ENCODE assay signal across 9 cellular contexts in the genomic region with DNA sequence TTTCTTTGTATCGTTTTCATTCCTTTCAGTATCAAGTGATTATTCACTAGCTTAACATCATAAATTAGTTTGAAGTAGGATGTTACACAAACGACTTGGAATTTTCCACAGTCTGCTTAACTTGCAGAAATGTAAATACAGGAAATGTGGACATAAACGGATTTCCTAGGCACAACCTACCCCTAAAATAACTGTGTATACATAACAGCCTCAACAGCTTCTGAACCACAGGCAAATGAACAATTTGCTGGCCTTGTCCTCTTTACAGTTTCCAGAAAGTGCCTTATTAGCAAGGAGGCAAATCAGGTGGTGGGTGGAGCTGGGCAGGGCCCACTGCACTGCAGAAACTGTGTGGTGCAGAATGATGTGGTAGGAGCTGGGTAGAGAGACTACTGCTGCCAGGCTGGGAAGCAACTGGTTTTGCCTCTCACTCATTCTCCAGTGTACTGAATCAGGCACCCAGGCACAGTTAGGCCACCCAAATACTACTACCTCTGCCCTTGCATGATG. TPM values are rescaled to one million over a fixed set of nuclear protein-coding genes. Genes with fewer than 3 reads are reported as not detected.
DNase-seq lines count a peak whose midpoint lies in the region; ATAC-seq and TF ChIP-seq lines count a peak whose summit lies in the region.
"Had no signal": no experiment of that assay in that cellular context is flagged by ENCODE, and none has a peak within 500 bp of the region (broad histone marks: within the 10 kb centered on the region; RNA-seq: fewer than 3 reads in every experiment).

No MANE protein-coding gene starts in this region.

- no peaks in the 10 kb centered on the region for H3K9me3 ChIP-seq in MM.1S (replicated peaks; ENCODE audit: insufficient read depth, low read length)
- no peaks in the 10 kb centered on the region for H3K9me3 ChIP-seq in prostate gland
- no peaks in the 10 kb centered on the region for H3K9me3 ChIP-seq in naive thymus-derived CD4-positive, alpha-beta T cell (ENCODE audit: control insufficient read depth in 2 of 3, low read length in 3 of 3)

- ATAC-seq in naive thymus-derived CD4-positive, alpha-beta T cell: no peak

- peaks cover 0 to 4% (median 0%) of the 10 kb centered on the region in 5 donors for H3K36me3 Mint-ChIP-seq in naive thymus-derived CD4-positive, alpha-beta T cell

- H3K9me2 ChIP-seq in MM.1S (replicated peaks; ENCODE audit: insufficient read depth, low read length): 0 out of 2 replicates have a peak, but pooled peaks cover 3% of the 10 kb centered on the region

- H2AFZ ChIP-seq in MM.1S (ENCODE audit: low read length): no peak overlapping the region

- H3K27me3 Mint-ChIP-seq in naive thymus-derived CD4-positive, alpha-beta T cell: no peaks in the 10 kb centered on the region

- CTCF ChIA-PET in naive thymus-derived CD4-positive, alpha-beta T cell (lab: Charles Lee): no interaction called here

- H3K27ac ChIP-seq in MM.1S (ENCODE audit: low read length) (no peak overlapping the region; the same call in 1 of the 2 replicates), prostate gland (peak overlapping the region; percentile 51)
- no peak overlapping the region for H3K27ac ChIP-seq in naive thymus-derived CD4-positive, alpha-beta T cell (ENCODE audit: low read depth, low read length)

- H3K4me3 ChIP-seq in GM12864 (ENCODE audit: low read depth, low read length) (no peak overlapping the region), MM.1S (ENCODE audit: low read length) (no peak overlapping the region), choroid plexus epithelial cell (ENCODE audit: low read depth, low read length) (no peak overlapping the region), prostate gland (no peak overlapping the region), H7 (ENCODE audit: insufficient read depth, low read depth, low read length) (no peak overlapping the region)
- H3K4me3 ChIP-seq in naive thymus-derived CD4-positive, alpha-beta T cell (ENCODE audit: low read length): no peak overlapping the region
- H3K4me3 ChIP-seq: skin epidermis had no signal

- no peak overlapping the region for H3K9ac ChIP-seq in MM.1S (ENCODE audit: low read length)

- H3K27me3 ChIP-seq in MM.1S (replicated peaks; ENCODE audit: insufficient read depth, low read length) (no peaks in the 10 kb centered on the region), prostate gland (replicated peaks; ENCODE audit: insufficient read depth) (no peaks in the 10 kb centered on the region), H7 (ENCODE audit: control insufficient read depth, insufficient read depth, low read length) (no peaks in the 10 kb centered on the region)
- H3K27me3 ChIP-seq in naive thymus-derived CD4-positive, alpha-beta T cell (ENCODE audit: control insufficient read depth in 2 of 2, insufficient read depth in 2 of 2, low read length in 2 of 2): no peaks in the 10 kb centered on the region

- no peaks in the 10 kb centered on the region for H3K79me2 ChIP-seq in MM.1S (ENCODE audit: low read length)

- TF ChIP-seq POLR2A in prostate gland (IDR thresholded peaks at IDR 0.05): no peak

- no peaks in the 10 kb centered on the region for H3F3A ChIP-seq in MM.1S (ENCODE audit: insufficient read depth, low read length)

- H3K9me3 Mint-ChIP-seq in naive thymus-derived CD4-positive, alpha-beta T cell: peaks cover 0 to 1% (median 0%) of the 10 kb centered on the region in 11 donors

- 3% methylated on average over 3 of the region's 3 CpGs for WGBS in prostate gland

- no peaks in the 10 kb centered on the region for H3K36me3 ChIP-seq in MM.1S (replicated peaks; ENCODE audit: insufficient read depth, low read length)
- no peaks in the 10 kb centered on the region for H3K36me3 ChIP-seq in prostate gland
- no peaks in the 10 kb centered on the region for H3K36me3 ChIP-seq in naive thymus-derived CD4-positive, alpha-beta T cell (ENCODE audit: control insufficient read depth in 2 of 3, insufficient read depth in 3 of 3, low read length in 3 of 3)
- H3K36me3 ChIP-seq in H7 (replicated peaks; ENCODE audit: control insufficient read depth, insufficient read depth, low read length): no peaks in the 10 kb centered on the region

- H3K4me2 ChIP-seq in MM.1S (ENCODE audit: low read depth, low read length): peak overlapping the region; percentile 38; the same call in 1 of the 2 replicates

- H3K4me1 ChIP-seq in MM.1S (ENCODE audit: low read length) (peaks cover 4% of the 10 kb centered on the region; the same call in 1 of the 2 replicates), prostate gland (replicated peaks) (peaks cover 5% of the 10 kb centered on the region)
- H3K4me1 ChIP-seq in naive thymus-derived CD4-positive, alpha-beta T cell (ENCODE audit: control insufficient read depth in 2 of 2, insufficient read depth in 2 of 2, low read length in 2 of 2): no peaks in the 10 kb centered on the region

- H4K20me1 ChIP-seq in MM.1S (ENCODE audit: insufficient read depth, low read length): no peaks in the 10 kb centered on the region

- no peak for TF ChIP-seq CTCF in GM12864 (IDR thresholded peaks at IDR 0.05; ENCODE audit: low read depth, low read length, missing control alignments)
- no peak for TF ChIP-seq CTCF in MM.1S (IDR thresholded peaks at IDR 0.05; ENCODE audit: low read length)
- TF ChIP-seq CTCF in choroid plexus epithelial cell (conservative IDR thresholded peaks at IDR 0.05; ENCODE audit: low read depth, low read length): no peak
- TF ChIP-seq CTCF in prostate gland (IDR thresholded peaks at IDR 0.05): no peak

- H3K27ac Mint-ChIP-seq in naive thymus-derived CD4-positive, alpha-beta T cell: no peak overlapping the region

- POLR2A ChIA-PET in naive thymus-derived CD4-positive, alpha-beta T cell (lab: Charles Lee): no interaction called here

- intact Hi-C loops in prostate gland (cut with DNase I): no loop called here
- intact Hi-C loops in naive thymus-derived CD4-positive, alpha-beta T cell (cut with micrococcal nuclease): no loop called here

- H3K4me3 Mint-ChIP-seq in naive thymus-derived CD4-positive, alpha-beta T cell: no peak overlapping the region

- DNase-seq in GM12864 (ENCODE audit: low read depth) (peak; percentile 64), H4 (ENCODE audit: low spot score) (peak; percentile 82), MM.1S (peak; percentile 25), choroid plexus epithelial cell (ENCODE audit: low read depth) (peak; percentile 79), prostate gland (ENCODE audit: low spot score) (peak; percentile 19), H7 (no peak)
- no peak for DNase-seq in naive thymus-derived CD4-positive, alpha-beta T cell
- no peak for DNase-seq in activated CD4-positive, alpha-beta T cell treated with anti-CD3 and anti-CD28 coated beads, Interleukin-2, amount 50 U/mL, for 48 hours

- H3K4me1 Mint-ChIP-seq in naive thymus-derived CD4-positive, alpha-beta T cell: peaks cover 0 to 5% (median 0%) of the 10 kb centered on the region in 7 donors

RNA-seq across cellular contexts. Expression of gene DRAM1, which starts 14.1 kb away (rescaled TPM):
- 16.9 and 29.0 TPM in 2 replicates for total RNA-seq in H4 (2014; rRNA removed; shearing (Covaris generic))
- total RNA-seq in prostate gland: 10 to 100 TPM; 12.8 to 13.1 TPM
- 1 to 10 TPM; 2.4 to 9.5 (median 2.6) TPM for total RNA-seq in naive thymus-derived CD4-positive, alpha-beta T cell
- 1 to 10 TPM; 1.4 to 2.4 TPM for polyA plus RNA-seq in naive thymus-derived CD4-positive, alpha-beta T cell
- total RNA-seq in H7 (2014; rRNA removed; shearing (Covaris generic)): 1.0 and 1.6 TPM in 2 replicates

Comparison
In these comparisons a context has a peak if more than half of its experiments do, and no peak if none do; other contexts are left out.
1. DNase-seq: peak in GM12864 (single experiment), H4 (single experiment), MM.1S (single experiment), choroid plexus epithelial cell (single experiment) and prostate gland (single experiment); none in naive thymus-derived CD4-positive, alpha-beta T cell (0 of 9), activated CD4-positive, alpha-beta T cell treated with anti-CD3 and anti-CD28 coated beads, Interleukin-2, amount 50 U/mL, for 48 hours (0 of 2) and H7 (single experiment).
2. H3K27ac ChIP-seq: peak in prostate gland (2 of 2); none in MM.1S (single experiment) and naive thymus-derived CD4-positive, alpha-beta T cell (single experiment).